ENCODE assay signal across 11 cellular contexts in genomic region chr16:4935231-4935855, GRCh38. TPM values are rescaled to one million over a fixed set of nuclear protein-coding genes. Genes with fewer than 3 reads are reported as not detected.
DNase-seq lines count a peak whose midpoint lies in the region; ATAC-seq, FAIRE-seq and TF ChIP-seq lines count a peak whose summit lies in the region.
"Had no signal": no experiment of that assay in that cellular context is flagged by ENCODE, and none has a peak within 500 bp of the region (broad histone marks: within the 10 kb centered on the region; RNA-seq: fewer than 3 reads in every experiment).

No MANE protein-coding gene starts in this region.

- H3K27ac ChIP-seq in RWPE2 (ENCODE audit: poor library complexity, severe bottlenecking) (peak overlapping the region; percentile 79), heart right ventricle (peak overlapping the region in 5 of 10 donors; percentile 2 to 48 (median 26)), pancreas (peak overlapping the region; percentile 71 to 80 (median 75))

- no peak for FAIRE-seq in pancreas (lab: Jason Lieb, UNC)

- no peak for TF ChIP-seq CTCF in AG10803 (conservative IDR thresholded peaks at IDR 0.05; ENCODE audit: low read length)
- no peak for TF ChIP-seq CTCF in RWPE2 (IDR thresholded peaks at IDR 0.05; ENCODE audit: poor library complexity, severe bottlenecking)
- no peak for TF ChIP-seq CTCF in heart right ventricle (IDR thresholded peaks at IDR 0.05)
- no peak for TF ChIP-seq CTCF in pancreas (IDR thresholded peaks at IDR 0.05)

- H3K4me3 ChIP-seq in AG10803 (ENCODE audit: low read length) (peak overlapping the region; percentile 68), RWPE2 (ENCODE audit: severe bottlenecking) (peak overlapping the region; percentile 74), heart right ventricle (peak overlapping the region in 5 of 10 donors; percentile 46 to 53 (median 52)), pancreas (peak overlapping the region in 3 of 4 donors; percentile 56 to 86 (median 68))

- H3K36me3 ChIP-seq in RWPE2 (ENCODE audit: low read depth) = peaks cover 37% of the 10 kb centered on the region
- no peaks in the 10 kb centered on the region for H3K36me3 ChIP-seq in heart right ventricle
- no peaks in the 10 kb centered on the region for H3K36me3 ChIP-seq in pancreas

- H3K27me3 ChIP-seq in RWPE2 (ENCODE audit: insufficient read depth, poor library complexity, severe bottlenecking) (no peaks in the 10 kb centered on the region), heart right ventricle (peaks cover 0 to 48% (median 18%) of the 10 kb centered on the region in 7 donors), pancreas (no peaks in the 10 kb centered on the region)

- H3K4me1 ChIP-seq in RWPE2 (ENCODE audit: insufficient read depth, poor library complexity, severe bottlenecking) = peaks cover 8% of the 10 kb centered on the region
- H3K4me1 ChIP-seq in heart right ventricle = peaks cover 8 to 23% (median 18%) of the 10 kb centered on the region in 9 donors
- peaks cover 0 to 6% (median 6%) of the 10 kb centered on the region in 3 donors for H3K4me1 ChIP-seq in pancreas

- WGBS in heart right ventricle, 2 donors = 54 to 61% methylated on average over 18 to 19 of the region's 19 CpGs
- WGBS in pancreas, 2 donors = 46 to 49% methylated on average over 17 to 19 of the region's 19 CpGs

- peak; percentile 98 for DNase-seq in AG10803 (ENCODE audit: low read depth)
- no peak for DNase-seq in RWPE2 (ENCODE audit: low spot score)
- peak; percentile 70 to 90 for DNase-seq in heart right ventricle
- DNase-seq in pancreas = peak in 5 of 6 donors; percentile 51 to 86 (median 75)
- DNase-seq in DMS153 treated with DMSO at 0.1 percent for 48 hours (lab: John Stamatoyannopoulos, UW; ENCODE audit: unreplicated experiment) = no peak
- DNase-seq in stimulated activated naive CD4-positive, alpha-beta T cell (lab: John Stamatoyannopoulos, UW) = no peak
- no peak for DNase-seq in activated T-cell treated with anti-CD3 and anti-CD28 coated beads, Interleukin-2, amount 50 U/mL, for 1 hour
- no peak for DNase-seq in NCI-H1417 treated with DMSO at 0.1 percent for 48 hours (lab: John Stamatoyannopoulos, UW)
- DNase-seq: CD8-positive, alpha-beta T cell; NCI-H510A had no signal

- no peaks in the 10 kb centered on the region for H3K9me3 ChIP-seq in RWPE2 (ENCODE audit: severe bottlenecking)
- H3K9me3 ChIP-seq in heart right ventricle = no peaks in the 10 kb centered on the region
- H3K9me3 ChIP-seq in pancreas = no peaks in the 10 kb centered on the region

- intact Hi-C loops in heart right ventricle (cut with DNase I) = loop anchor here in 2 of 10 donors (5.0 kb wide), 2 partner anchors 43 to 88 kb away; partner anchors contain the start of genes GLYR1 (in 1 of the 2) and UBN1 (in 1 of the 2)
- intact Hi-C loops in pancreas (cut with DNase I) = no loop called here

- ATAC-seq in RWPE2 (ENCODE audit: low read depth) = peak; percentile 62
- peak; percentile 83 to 95 (median 86) for ATAC-seq in heart right ventricle
- peak; percentile 24 to 54 (median 40) for ATAC-seq in pancreas
- ATAC-seq: activated CD4-positive, CD25-positive, alpha-beta regulatory T cell treated with anti-CD3 and anti-CD28 coated beads, Interleukin-2, amount 50 U/mL, for 24 hours; CD8-positive, alpha-beta T cell had no signal

RNA-seq across cellular contexts. Expression of gene PPL, which starts 1.6 kb away (rescaled TPM):
- 10 to 100 TPM in 2 of 10 donors, 1 to 10 TPM in 8; 5.5 to 19.3 (median 7.7) TPM for total RNA-seq in heart right ventricle
- 1 to 10 TPM; 4.9 to 6.4 TPM for polyA plus RNA-seq in heart right ventricle
- total RNA-seq in pancreas = 10 to 100 TPM; 10.4 to 19.8 (median 12.9) TPM
- polyA plus RNA-seq in pancreas = 10 to 100 TPM; 15.7 to 27.2 TPM
- total RNA-seq: CD8-positive, alpha-beta T cell had no signal

RNA-seq across cellular contexts. Expression of gene SEC14L5, which starts 22.8 kb away (rescaled TPM):
- total RNA-seq in heart right ventricle (10 to 100 TPM in 6 of 10 donors, 1 to 10 TPM in 4; 4.7 to 28.4 (median 12.9) TPM), pancreas (under 1 TPM; 0.22 to 0.79 (median 0.62) TPM)
- polyA plus RNA-seq in heart right ventricle (1 to 10 TPM in 1 of 2 donors, under 1 TPM in 1; 0.04 to 4.1 TPM), pancreas (under 1 TPM; 0.27 to 0.40 TPM)
- total RNA-seq: CD8-positive, alpha-beta T cell had no signal

Comparison
In these comparisons a context has a peak if more than half of its experiments do, and no peak if none do; other contexts are left out.
1. DNase-seq: peak in AG10803 (single experiment), heart right ventricle (2 of 2) and pancreas (5 of 6); none in RWPE2 (single experiment), DMS153 treated with DMSO at 0.1 percent for 48 hours (single experiment), stimulated activated naive CD4-positive, alpha-beta T cell (0 of 6), activated T-cell treated with anti-CD3 and anti-CD28 coated beads, Interleukin-2, amount 50 U/mL, for 1 hour (single experiment) and NCI-H1417 treated with DMSO at 0.1 percent for 48 hours (single experiment).
2. Peak in every context shown above with its lines, with median percentiles within 50 percentile points of each other: ATAC-seq.